ENCODE assay signal across 16 cellular contexts in the genomic region with DNA sequence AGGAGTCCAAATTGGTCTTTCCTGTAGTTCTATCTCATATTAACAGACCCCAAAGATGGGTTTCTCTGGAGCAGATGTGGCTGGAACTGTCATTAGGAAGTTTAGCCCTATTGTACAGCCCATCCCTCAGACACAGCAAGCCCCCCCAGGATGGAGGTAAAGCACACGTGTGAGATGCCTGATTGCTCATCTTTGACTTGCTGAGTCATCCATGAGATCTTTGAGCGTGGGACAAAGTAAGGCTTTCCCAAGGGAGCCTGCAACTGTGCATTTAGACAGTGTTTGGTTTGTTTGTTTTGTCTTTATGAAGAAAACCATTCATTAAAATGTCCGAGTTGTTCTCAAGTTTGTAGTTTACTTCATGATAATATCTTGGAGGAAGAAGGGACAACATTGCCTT.
"Had no signal": no experiment of that assay in that cellular context is flagged by ENCODE, and none has a peak within 500 bp of the region (broad histone marks: within the 10 kb centered on the region; RNA-seq: fewer than 3 reads in every experiment).

No MANE protein-coding gene starts in this region.

- H3K4me1 ChIP-seq: pancreas, sigmoid colon, upper lobe of right lung had no signal

- FAIRE-seq: keratinocyte, pancreas had no signal

- H3K9me3 ChIP-seq: mucosa of descending colon, pancreas, sigmoid colon, thoracic aorta, upper lobe of right lung had no signal

- ATAC-seq: left lobe of liver; mucosa of descending colon; naive thymus-derived CD4-positive, alpha-beta T cell; pancreas; upper lobe of right lung; WTC11 had no signal

- H3K36me3 ChIP-seq: pancreas, sigmoid colon, thoracic aorta, upper lobe of right lung had no signal

- H3K27me3 ChIP-seq: pancreas, sigmoid colon had no signal

- DNase-seq: activated CD4-positive, alpha-beta memory T cell treated with anti-CD3 and anti-CD28 coated beads, Interleukin-2, amount 10 ng/mL, durations not matched to agents 7 days and 5 days; activated CD4-positive, alpha-beta T cell treated with anti-CD3 and anti-CD28 coated beads for 4 hours; activated T-cell treated with anti-CD3 and anti-CD28 coated beads, Interleukin-2, amount 50 U/mL, for 24 hours; effector CD8-positive, alpha-beta T cell; mucosa of descending colon; naive thymus-derived CD4-positive, alpha-beta T cell; pancreas; sigmoid colon; stimulated activated CD4-positive, alpha-beta T cell treated with anti-CD3 and anti-CD28 coated beads, Interleukin-1b, Interleukin-23, amount 100 ng/mL, for 48 hours; T-helper 2 cell; upper lobe of right lung had no signal

- H3K4me3 ChIP-seq: mucosa of descending colon, pancreas, sigmoid colon, thoracic aorta, upper lobe of right lung had no signal

- H3K27ac ChIP-seq: epithelial cell of prostate, pancreas, sigmoid colon, thoracic aorta, upper lobe of right lung had no signal
